Comparison of ENCODE assay signal across 16 cellular contexts in the genomic region with DNA sequence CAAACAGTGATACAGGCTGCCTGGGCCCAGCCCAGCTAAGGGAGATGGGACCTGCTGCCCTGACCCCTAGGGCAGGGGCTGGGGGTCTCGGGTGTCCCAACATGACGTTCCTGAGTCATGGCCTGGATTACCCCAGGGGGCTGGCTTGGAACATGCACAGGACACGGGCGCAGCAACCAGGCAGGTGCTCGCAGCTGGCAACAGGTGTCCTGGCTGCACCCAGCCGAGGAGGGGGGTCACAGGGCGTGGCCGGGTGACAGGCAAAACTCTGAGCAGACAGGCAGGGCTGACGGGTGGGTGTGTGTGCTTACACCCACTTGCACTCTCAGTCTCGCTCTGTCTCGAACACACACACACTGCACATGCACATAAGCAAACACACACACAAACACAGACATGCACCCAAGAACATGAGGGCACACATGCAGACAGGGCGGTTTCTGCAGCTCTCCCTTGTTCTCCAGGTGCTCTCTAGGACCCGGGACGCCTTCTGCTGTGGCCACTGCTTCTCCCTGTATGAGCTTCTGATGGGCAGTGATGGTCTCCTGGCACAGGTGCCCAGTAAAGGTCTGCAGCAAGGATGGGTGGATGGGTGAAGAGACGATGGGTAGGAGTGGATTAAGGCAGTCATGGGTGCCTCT. TPM values are rescaled to one million over a fixed set of nuclear protein-coding genes. Genes with fewer than 3 reads are reported as not detected.
DNase-seq lines count a peak whose midpoint lies in the region; ATAC-seq lines count a peak whose summit lies in the region.
"Had no signal": no experiment of that assay in that cellular context is flagged by ENCODE, and none has a peak within 500 bp of the region (broad histone marks: within the 10 kb centered on the region; RNA-seq: fewer than 3 reads in every experiment).

No MANE protein-coding gene starts in this region.

- H3K4me1 ChIP-seq in esophagus (ENCODE audit: control insufficient read depth in 2 of 2, insufficient read depth in 2 of 2, low read length in 1 of 2): peaks cover 0 to 44% of the 10 kb centered on the region in 2 donors

- H3K4me3 ChIP-seq in esophagus (ENCODE audit: low read depth in 1 of 2, low read length in 2 of 2): no peak overlapping the region

- 51 to 64% methylated on average over 15 of the region's 15 CpGs for WGBS in esophagus, 2 donors

- DNase-seq in DMS53 (lab: John Stamatoyannopoulos, UW): peak; percentile 53
- DNase-seq in DMS53 treated with DMSO at 0.1 percent for 48 hours (lab: John Stamatoyannopoulos, UW; ENCODE audit: unreplicated experiment): no peak
- DNase-seq in NCI-H510A (lab: John Stamatoyannopoulos, UW): peak; percentile 57
- peak; percentile 14 for DNase-seq in stimulated activated CD8-positive, alpha-beta memory T cell treated with anti-CD3 and anti-CD28 coated beads, Interleukin-4, amount 100 ng/mL, for 48 hours
- no peak for DNase-seq in D341Med (ENCODE audit: low spot score)
- no peak for DNase-seq in cerebellar nuclear complex (lab: John Stamatoyannopoulos, UW)
- DNase-seq: activated naive CD8-positive, alpha-beta T cell treated with anti-CD3 and anti-CD28 coated beads, Interleukin-2, amount 50 U/mL, for 24 hours; central memory CD4-positive, alpha-beta T cell; midbrain; NCI-H1105 treated with DMSO at 0.1 percent for 48 hours; stimulated activated naive CD8-positive, alpha-beta T cell treated with anti-CD3 and anti-CD28 coated beads, Interleukin-15, Interleukin-2, amounts not matched to agents 100 U/mL and 50 U/mL, for 24 hours; T-helper 2 cell had no signal

- H3K27ac ChIP-seq in esophagus (ENCODE audit: low read depth in 2 of 2, low read length in 1 of 2): peak overlapping the region; percentile 96 to 97
- H3K27ac ChIP-seq: HL-60, KMS-11 had no signal

- H3K9me3 ChIP-seq in esophagus (ENCODE audit: control insufficient read depth in 2 of 2, insufficient read depth in 1 of 2, low read depth in 1 of 2, low read length in 1 of 2): no peaks in the 10 kb centered on the region

- ATAC-seq in GM18861 (IDR thresholded peaks at IDR 0.05; ENCODE audit: unreplicated experiment): no peak
- ATAC-seq: activated naive CD8-positive, alpha-beta T cell treated with anti-CD3 and anti-CD28 coated beads, Interleukin-2, amount 50 U/mL, for 24 hours; stimulated activated naive CD8-positive, alpha-beta T cell treated with anti-CD3 and anti-CD28 coated beads, Interleukin-15, Interleukin-2, amounts not matched to agents 100 U/mL and 50 U/mL, for 24 hours had no signal

- H3K27me3 ChIP-seq in esophagus (ENCODE audit: control insufficient read depth in 1 of 2, insufficient read depth in 2 of 2, low read length in 2 of 2): no peaks in the 10 kb centered on the region

- H3K36me3 ChIP-seq in esophagus (ENCODE audit: control insufficient read depth in 2 of 2, insufficient read depth in 2 of 2, low read length in 1 of 2): no peaks in the 10 kb centered on the region

RNA-seq across cellular contexts. Expression of a gene that starts 33.7 kb away (rescaled TPM):
- polyA plus RNA-seq in esophagus: 1 to 10 TPM; 5.7 to 7.9 TPM

Comparison
In these comparisons a context has a peak if more than half of its experiments do, and no peak if none do; other contexts are left out.
1. DNase-seq: peak in DMS53 (single experiment), NCI-H510A (single experiment) and stimulated activated CD8-positive, alpha-beta memory T cell treated with anti-CD3 and anti-CD28 coated beads, Interleukin-4, amount 100 ng/mL, for 48 hours (single experiment); none in DMS53 treated with DMSO at 0.1 percent for 48 hours (single experiment), D341Med (single experiment) and cerebellar nuclear complex (0 of 2).